ENCODE assay signal across 14 cellular contexts in genomic region chr12:125140918-125141573, GRCh38. TPM values are rescaled to one million over a fixed set of nuclear protein-coding genes. Genes with fewer than 3 reads are reported as not detected.
DNase-seq lines count a peak whose midpoint lies in the region; TF ChIP-seq lines count a peak whose summit lies in the region.
"Had no signal": no experiment of that assay in that cellular context is flagged by ENCODE, and none has a peak within 500 bp of the region (broad histone marks: within the 10 kb centered on the region; RNA-seq: fewer than 3 reads in every experiment).

No MANE protein-coding gene starts in this region.

- intact Hi-C loops in left ventricle myocardium inferior (cut with micrococcal nuclease) = no loop called here

- H3K27ac Mint-ChIP-seq in brain = peak overlapping the region in 3 of 5 experiments; percentile 28 to 84 (median 80)
- H3K27ac Mint-ChIP-seq: activated CD8-positive, alpha-beta memory T cell treated with anti-CD3 and anti-CD28 coated beads, Interleukin-2, amount 10 ng/mL, durations not matched to agents 7 days and 5 days; CD4-positive, CD25-positive, alpha-beta regulatory T cell had no signal

- peaks cover 18% of the 10 kb centered on the region for H3K36me3 ChIP-seq in left ventricle myocardium inferior

- TF ChIP-seq CTCF in AG09309 (IDR thresholded peaks at IDR 0.05; ENCODE audit: control insufficient read depth, insufficient read depth, low read depth, low read length, missing control alignments) (no peak), brain (conservative IDR thresholded peaks at IDR 0.05) (no peak), GM10248 (IDR thresholded peaks at IDR 0.05; ENCODE audit: control extremely low read depth, extremely low read depth, low read depth, missing control alignments) (no peak), left ventricle myocardium inferior (IDR thresholded peaks at IDR 0.05; ENCODE audit: borderline replicate concordance) (no peak)

- POLR2A ChIA-PET in GM10248 (lab: Yijun Ruan, JAX) = no interaction called here

- H3K4me1 Mint-ChIP-seq in brain = peaks cover 43% of the 10 kb centered on the region
- H3K4me1 Mint-ChIP-seq: activated CD8-positive, alpha-beta memory T cell treated with anti-CD3 and anti-CD28 coated beads, Interleukin-2, amount 10 ng/mL, durations not matched to agents 7 days and 5 days; CD4-positive, CD25-positive, alpha-beta regulatory T cell had no signal

- peaks cover 14% of the 10 kb centered on the region for H3K4me1 ChIP-seq in left ventricle myocardium inferior

- no peaks in the 10 kb centered on the region for H3K27me3 ChIP-seq in left ventricle myocardium inferior (ENCODE audit: low read depth)

- peak overlapping the region in 1 of 5 experiments; percentile 21 for H3K4me3 Mint-ChIP-seq in brain
- H3K4me3 Mint-ChIP-seq: activated CD8-positive, alpha-beta memory T cell treated with anti-CD3 and anti-CD28 coated beads, Interleukin-2, amount 10 ng/mL, durations not matched to agents 7 days and 5 days; CD4-positive, CD25-positive, alpha-beta regulatory T cell; nephron progenitor cell had no signal

- H3K36me3 Mint-ChIP-seq in brain = peaks cover 21% of the 10 kb centered on the region
- H3K36me3 Mint-ChIP-seq: activated CD8-positive, alpha-beta memory T cell treated with anti-CD3 and anti-CD28 coated beads, Interleukin-2, amount 10 ng/mL, durations not matched to agents 7 days and 5 days had no signal

- no peaks in the 10 kb centered on the region for H3K9me3 Mint-ChIP-seq in brain
- H3K9me3 Mint-ChIP-seq: CD4-positive, CD25-positive, alpha-beta regulatory T cell; nephron progenitor cell had no signal

- H3K9me3 ChIP-seq in left ventricle myocardium inferior (replicated peaks) = no peaks in the 10 kb centered on the region

- peaks cover 5% of the 10 kb centered on the region for H3K27me3 Mint-ChIP-seq in brain
- H3K27me3 Mint-ChIP-seq: activated CD8-positive, alpha-beta memory T cell treated with anti-CD3 and anti-CD28 coated beads, Interleukin-2, amount 10 ng/mL, durations not matched to agents 7 days and 5 days; CD4-positive, CD25-positive, alpha-beta regulatory T cell had no signal

- CTCF ChIA-PET in GM10248 (lab: Yijun Ruan, JAX) = no interaction called here

- no peak overlapping the region for H3K27ac ChIP-seq in left ventricle myocardium inferior (replicated peaks)

- DNase-seq in AG09309 (ENCODE audit: low read depth) (peak; percentile 23), LHCN-M2 (ENCODE audit: low read depth) (peak; percentile 54), kidney glomerular epithelial cell (lab: John Stamatoyannopoulos, UW) (peak; percentile 70), GM10248 (ENCODE audit: extremely low spot score) (no peak), dedifferentiated amniotic fluid mesenchymal stem cell (ENCODE audit: extremely low spot score) (no peak), left ventricle myocardium inferior (no peak), NCI-H82 treated with DMSO at 0.1 percent for 48 hours (lab: John Stamatoyannopoulos, UW; ENCODE audit: unreplicated experiment) (no peak)
- DNase-seq: activated CD8-positive, alpha-beta memory T cell treated with anti-CD3 and anti-CD28 coated beads, Interleukin-2, amount 10 ng/mL, durations not matched to agents 7 days and 5 days; CD4-positive, CD25-positive, alpha-beta regulatory T cell; KBM-7; kidney; NCI-H2081; nephron progenitor cell had no signal

- H3K4me3 ChIP-seq in AG09309 (ENCODE audit: control insufficient read depth, low read depth, low read length) (no peak overlapping the region), left ventricle myocardium inferior (no peak overlapping the region)

RNA-seq across cellular contexts. Expression of gene TMEM132B, which starts 45.1 kb away (rescaled TPM):
- total RNA-seq in LHCN-M2 (2014; rRNA removed) (0.19 and 0.40 TPM in 2 replicates), left ventricle myocardium inferior (4.6 TPM)
- 1.4 TPM for polyA plus RNA-seq in LHCN-M2 (2012)
- polyA plus RNA-seq in brain (ENCODE audit: insufficient read depth, low read depth, low replicate concordance) = 2.3 TPM
- total RNA-seq: activated CD8-positive, alpha-beta memory T cell treated with anti-CD3 and anti-CD28 coated beads, Interleukin-2, amount 10 ng/mL, durations not matched to agents 7 days and 5 days; CD4-positive, CD25-positive, alpha-beta regulatory T cell had no signal
- polyA plus RNA-seq: CD4-positive, CD25-positive, alpha-beta regulatory T cell had no signal

Comparison
In these comparisons a context has a peak if more than half of its experiments do, and no peak if none do; other contexts are left out.
1. DNase-seq: peak in AG09309 (single experiment), LHCN-M2 (single experiment) and kidney glomerular epithelial cell (single experiment); none in GM10248 (single experiment), dedifferentiated amniotic fluid mesenchymal stem cell (single experiment), left ventricle myocardium inferior (single experiment) and NCI-H82 treated with DMSO at 0.1 percent for 48 hours (single experiment).